Comparison of ENCODE assay signal across 1 cellular context in genomic region chr2:215918901-215919585, GRCh38.
TF ChIP-seq lines count a peak whose summit lies in the region.

No MANE protein-coding gene starts in this region.

TF ChIP-seq in H1, 55 proteins besides CTCF, POLR2A, EP300 and RAD21:
- TF ChIP-seq POU5F1 (IDR thresholded peaks at IDR 0.05; ENCODE audit: low read depth, low read length) (no peak), KDM5A (IDR thresholded peaks at IDR 0.05; ENCODE audit: low read length) (no peak), USF2 (IDR thresholded peaks at IDR 0.05; ENCODE audit: low read length) (no peak), BRCA1 (IDR thresholded peaks at IDR 0.05; ENCODE audit: low read depth, low read length) (no peak), BACH1 (IDR thresholded peaks at IDR 0.05; ENCODE audit: low read length) (no peak), CTBP2 (IDR thresholded peaks at IDR 0.05; ENCODE audit: borderline replicate concordance, insufficient read depth, insufficient read length, low read length) (no peak)
TF ChIP-seq in H1: peak in this region for 0.
